In the genomic region with DNA sequence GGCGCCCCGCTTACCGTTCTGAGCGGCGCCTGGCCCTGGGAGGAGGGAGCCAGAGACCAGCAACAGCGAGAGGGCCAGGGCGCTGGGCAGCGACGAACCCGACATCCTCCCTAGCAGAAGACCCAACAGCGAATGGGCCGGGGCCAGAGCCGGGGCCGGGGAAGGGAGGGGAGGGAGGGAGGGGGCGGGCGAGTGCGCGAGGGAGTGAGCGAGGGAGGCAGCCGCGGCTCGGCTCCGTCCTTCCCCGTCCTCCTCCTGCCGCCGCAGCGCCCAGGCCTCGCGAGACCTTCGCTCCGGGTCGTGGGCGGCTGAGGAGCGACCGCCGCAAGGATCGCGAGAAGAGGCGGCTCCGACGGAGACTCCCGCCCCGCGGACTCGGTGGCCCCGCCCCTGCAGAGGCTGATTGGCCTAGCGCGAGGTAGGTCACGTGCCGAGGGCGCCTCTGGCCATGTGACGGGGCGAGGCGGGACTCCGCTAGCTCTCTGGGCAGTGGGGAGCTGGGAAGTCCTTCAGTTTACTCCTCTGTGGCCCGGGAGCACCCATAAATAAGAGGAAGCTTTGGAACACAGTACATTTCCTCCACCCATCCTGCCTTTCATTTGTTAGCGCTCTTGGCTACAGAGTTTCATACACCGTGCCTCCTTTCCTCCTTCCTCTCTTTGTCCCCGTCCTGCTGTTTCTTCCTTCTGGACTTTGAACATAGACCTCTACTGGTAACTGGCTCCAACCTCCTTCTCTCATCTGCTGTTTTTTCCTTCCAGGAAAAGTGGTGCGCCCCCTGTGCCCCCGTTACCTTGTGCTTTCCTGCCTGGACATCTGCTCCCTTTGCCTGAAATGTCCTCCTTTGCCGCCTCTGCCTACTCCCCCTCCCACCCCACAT, we compare ENCODE assay signal across 1 cellular context.
A peak's percentile ranks its signal among the peaks of the same experiment; 100 is the strongest.
TF ChIP-seq lines count a peak whose summit lies in the region.

A gene (minus strand): TSS at position 279 of the 880 bp plus-strand sequence. CDS start 174 bp downstream, at position 105.

TF ChIP-seq in HepG2, 621 proteins besides CTCF, POLR2A, EP300 and RAD21 (continued from another document and continues in another):
- TF ChIP-seq, protein P1, sequence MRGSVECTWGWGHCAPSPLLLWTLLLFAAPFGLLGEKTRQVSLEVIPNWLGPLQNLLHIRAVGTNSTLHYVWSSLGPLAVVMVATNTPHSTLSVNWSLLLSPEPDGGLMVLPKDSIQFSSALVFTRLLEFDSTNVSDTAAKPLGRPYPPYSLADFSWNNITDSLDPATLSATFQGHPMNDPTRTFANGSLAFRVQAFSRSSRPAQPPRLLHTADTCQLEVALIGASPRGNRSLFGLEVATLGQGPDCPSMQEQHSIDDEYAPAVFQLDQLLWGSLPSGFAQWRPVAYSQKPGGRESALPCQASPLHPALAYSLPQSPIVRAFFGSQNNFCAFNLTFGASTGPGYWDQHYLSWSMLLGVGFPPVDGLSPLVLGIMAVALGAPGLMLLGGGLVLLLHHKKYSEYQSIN (CRISPR knock-in tag; IDR thresholded peaks at IDR 0.05; ENCODE audit: borderline replicate concordance), result no peak
- TF ChIP-seq, protein P2, sequence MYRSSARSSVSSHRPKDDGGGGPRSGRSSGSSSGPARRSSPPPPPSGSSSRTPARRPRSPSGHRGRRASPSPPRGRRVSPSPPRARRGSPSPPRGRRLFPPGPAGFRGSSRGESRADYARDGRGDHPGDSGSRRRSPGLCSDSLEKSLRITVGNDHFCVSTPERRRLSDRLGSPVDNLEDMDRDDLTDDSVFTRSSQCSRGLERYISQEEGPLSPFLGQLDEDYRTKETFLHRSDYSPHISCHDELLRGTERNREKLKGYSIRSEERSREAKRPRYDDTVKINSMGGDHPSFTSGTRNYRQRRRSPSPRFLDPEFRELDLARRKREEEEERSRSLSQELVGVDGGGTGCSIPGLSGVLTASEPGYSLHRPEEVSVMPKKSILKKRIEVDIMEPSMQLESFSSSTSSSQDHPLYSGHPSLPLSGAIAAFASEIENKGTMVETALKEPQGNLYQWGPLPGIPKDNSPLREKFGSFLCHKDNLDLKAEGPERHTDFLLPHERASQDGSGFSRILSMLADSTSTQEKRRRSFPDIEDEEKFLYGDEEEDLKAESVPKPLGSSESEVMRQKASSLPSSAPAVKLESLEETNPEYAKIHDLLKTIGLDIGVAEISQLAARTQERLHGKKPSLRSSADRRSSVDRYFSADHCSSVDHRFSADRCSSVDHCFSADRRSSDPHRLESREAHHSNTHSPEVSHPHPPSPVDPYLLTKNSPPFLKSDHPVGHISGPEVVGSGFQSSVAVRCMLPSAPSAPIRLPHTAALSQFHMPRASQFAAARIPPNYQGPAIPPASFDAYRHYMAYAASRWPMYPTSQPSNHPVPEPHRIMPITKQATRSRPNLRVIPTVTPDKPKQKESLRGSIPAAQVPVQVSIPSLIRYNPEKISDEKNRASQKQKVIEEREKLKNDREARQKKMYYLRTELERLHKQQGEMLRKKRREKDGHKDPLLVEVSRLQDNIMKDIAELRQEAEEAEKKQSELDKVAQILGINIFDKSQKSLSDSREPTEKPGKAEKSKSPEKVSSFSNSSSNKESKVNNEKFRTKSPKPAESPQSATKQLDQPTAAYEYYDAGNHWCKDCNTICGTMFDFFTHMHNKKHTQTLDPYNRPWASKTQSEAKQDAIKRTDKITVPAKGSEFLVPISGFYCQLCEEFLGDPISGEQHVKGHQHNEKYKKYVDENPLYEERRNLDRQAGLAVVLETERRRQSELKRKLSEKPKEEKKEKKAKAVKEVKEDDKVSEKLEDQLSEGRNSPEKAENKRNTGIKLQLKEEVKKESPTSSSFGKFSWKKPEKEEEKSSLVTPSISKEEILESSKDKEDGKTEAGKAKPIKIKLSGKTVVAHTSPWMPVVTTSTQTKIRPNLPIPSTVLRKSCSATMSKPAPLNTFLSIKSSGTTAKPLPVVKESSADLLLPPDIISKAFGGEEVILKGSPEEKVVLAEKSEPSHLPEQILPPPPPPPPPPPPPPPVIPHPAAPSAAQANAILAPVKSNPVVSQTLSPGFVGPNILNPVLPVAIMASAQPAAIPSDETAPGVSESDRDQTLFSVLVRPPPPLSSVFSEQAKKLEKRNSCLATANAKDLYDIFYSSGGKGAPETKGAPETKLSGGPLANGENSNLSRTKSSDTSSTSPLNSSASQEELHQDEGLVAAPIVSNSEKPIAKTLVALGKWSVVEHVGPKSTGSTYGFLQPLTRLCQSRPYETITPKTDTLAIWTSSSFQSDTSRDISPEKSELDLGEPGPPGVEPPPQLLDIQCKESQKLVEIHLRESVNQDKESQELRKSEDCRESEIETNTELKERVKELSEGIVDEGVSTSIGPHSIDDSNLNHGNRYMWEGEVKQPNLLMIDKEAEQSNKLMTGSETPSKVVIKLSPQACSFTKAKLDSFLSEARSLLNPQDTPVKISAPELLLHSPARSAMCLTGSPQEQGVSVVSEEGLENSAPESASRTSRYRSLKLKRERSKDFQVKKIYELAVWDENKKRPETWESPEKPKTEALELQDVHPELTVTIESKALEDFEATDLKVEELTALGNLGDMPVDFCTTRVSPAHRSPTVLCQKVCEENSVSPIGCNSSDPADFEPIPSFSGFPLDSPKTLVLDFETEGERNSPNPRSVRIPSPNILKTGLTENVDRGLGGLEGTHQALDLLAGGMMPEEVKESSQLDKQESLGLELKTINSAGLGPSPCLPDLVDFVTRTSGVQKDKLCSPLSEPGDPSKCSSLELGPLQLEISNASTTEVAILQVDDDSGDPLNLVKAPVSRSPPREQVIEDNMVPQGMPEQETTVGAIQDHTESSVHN (CRISPR knock-in tag; IDR thresholded peaks at IDR 0.05), result no peak
- TF ChIP-seq TGIF2 (CRISPR knock-in tag; IDR thresholded peaks at IDR 0.05) (0 out of 2 replicates have a peak, but pooled peaks have one; percentile 47), HNRNPL (IDR thresholded peaks at IDR 0.05; ENCODE audit: low read depth, low read length) (no peak), FOXM1 (CRISPR knock-in tag; IDR thresholded peaks at IDR 0.05) (no peak), HNRNPLL (IDR thresholded peaks at IDR 0.05; ENCODE audit: low read depth, low read length, poor library complexity, severe bottlenecking) (peak; percentile 24), SIX4 (CRISPR knock-in tag; IDR thresholded peaks at IDR 0.05) (no peak), ZNF317 (CRISPR knock-in tag; IDR thresholded peaks at IDR 0.05) (peak; percentile 62; the same call in 1 of the 2 replicates), ZC3H13 (CRISPR knock-in tag; IDR thresholded peaks at IDR 0.05) (no peak), SMYD3 (CRISPR knock-in tag; IDR thresholded peaks at IDR 0.05) (no peak), SUZ12 (IDR thresholded peaks at IDR 0.05; ENCODE audit: low read depth, low read length) (no peak), PAX8 (CRISPR knock-in tag; IDR thresholded peaks at IDR 0.05; ENCODE audit: borderline replicate concordance) (no peak; the same call in 1 of the 2 replicates), EEA1 (CRISPR knock-in tag; IDR thresholded peaks at IDR 0.05; ENCODE audit: borderline replicate concordance) (no peak), SP2 (CRISPR knock-in tag; IDR thresholded peaks at IDR 0.05) (peak; percentile 68), ZNF567 (CRISPR knock-in tag; IDR thresholded peaks at IDR 0.05; ENCODE audit: borderline replicate concordance) (no peak), CHD4 (IDR thresholded peaks at IDR 0.05; ENCODE audit: borderline replicate concordance, low read length) (no peak), ETV5 (CRISPR knock-in tag; IDR thresholded peaks at IDR 0.05; ENCODE audit: borderline replicate concordance) (0 out of 2 replicates have a peak, but pooled peaks have one; percentile 17), ZNF816 (CRISPR knock-in tag; IDR thresholded peaks at IDR 0.05; ENCODE audit: borderline replicate concordance) (no peak), NFE2L1 (CRISPR knock-in tag; IDR thresholded peaks at IDR 0.05; ENCODE audit: borderline replicate concordance) (no peak), TAF1 (CRISPR knock-in tag; IDR thresholded peaks at IDR 0.05) (peak; percentile 92), ZNF326 (CRISPR knock-in tag; IDR thresholded peaks at IDR 0.05; ENCODE audit: borderline replicate concordance) (no peak), ZNF34 (CRISPR knock-in tag; IDR thresholded peaks at IDR 0.05; ENCODE audit: borderline replicate concordance) (no peak), ZNF335 (CRISPR knock-in tag; IDR thresholded peaks at IDR 0.05) (no peak), ZNF124 (CRISPR knock-in tag; IDR thresholded peaks at IDR 0.05) (peak; percentile 70; the same call in 1 of the 2 replicates), EED (CRISPR knock-in tag; IDR thresholded peaks at IDR 0.05) (no peak), ZNF30 (CRISPR knock-in tag; IDR thresholded peaks at IDR 0.05) (no peak), ZNF788 (CRISPR knock-in tag; IDR thresholded peaks at IDR 0.05; ENCODE audit: borderline replicate concordance) (peak; percentile 48; the same call in 1 of the 2 replicates)
- TF ChIP-seq, protein P3, sequence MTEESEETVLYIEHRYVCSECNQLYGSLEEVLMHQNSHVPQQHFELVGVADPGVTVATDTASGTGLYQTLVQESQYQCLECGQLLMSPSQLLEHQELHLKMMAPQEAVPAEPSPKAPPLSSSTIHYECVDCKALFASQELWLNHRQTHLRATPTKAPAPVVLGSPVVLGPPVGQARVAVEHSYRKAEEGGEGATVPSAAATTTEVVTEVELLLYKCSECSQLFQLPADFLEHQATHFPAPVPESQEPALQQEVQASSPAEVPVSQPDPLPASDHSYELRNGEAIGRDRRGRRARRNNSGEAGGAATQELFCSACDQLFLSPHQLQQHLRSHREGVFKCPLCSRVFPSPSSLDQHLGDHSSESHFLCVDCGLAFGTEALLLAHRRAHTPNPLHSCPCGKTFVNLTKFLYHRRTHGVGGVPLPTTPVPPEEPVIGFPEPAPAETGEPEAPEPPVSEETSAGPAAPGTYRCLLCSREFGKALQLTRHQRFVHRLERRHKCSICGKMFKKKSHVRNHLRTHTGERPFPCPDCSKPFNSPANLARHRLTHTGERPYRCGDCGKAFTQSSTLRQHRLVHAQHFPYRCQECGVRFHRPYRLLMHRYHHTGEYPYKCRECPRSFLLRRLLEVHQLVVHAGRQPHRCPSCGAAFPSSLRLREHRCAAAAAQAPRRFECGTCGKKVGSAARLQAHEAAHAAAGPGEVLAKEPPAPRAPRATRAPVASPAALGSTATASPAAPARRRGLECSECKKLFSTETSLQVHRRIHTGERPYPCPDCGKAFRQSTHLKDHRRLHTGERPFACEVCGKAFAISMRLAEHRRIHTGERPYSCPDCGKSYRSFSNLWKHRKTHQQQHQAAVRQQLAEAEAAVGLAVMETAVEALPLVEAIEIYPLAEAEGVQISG (CRISPR knock-in tag; IDR thresholded peaks at IDR 0.05), result peak; percentile 68
- TF ChIP-seq, protein P4, sequence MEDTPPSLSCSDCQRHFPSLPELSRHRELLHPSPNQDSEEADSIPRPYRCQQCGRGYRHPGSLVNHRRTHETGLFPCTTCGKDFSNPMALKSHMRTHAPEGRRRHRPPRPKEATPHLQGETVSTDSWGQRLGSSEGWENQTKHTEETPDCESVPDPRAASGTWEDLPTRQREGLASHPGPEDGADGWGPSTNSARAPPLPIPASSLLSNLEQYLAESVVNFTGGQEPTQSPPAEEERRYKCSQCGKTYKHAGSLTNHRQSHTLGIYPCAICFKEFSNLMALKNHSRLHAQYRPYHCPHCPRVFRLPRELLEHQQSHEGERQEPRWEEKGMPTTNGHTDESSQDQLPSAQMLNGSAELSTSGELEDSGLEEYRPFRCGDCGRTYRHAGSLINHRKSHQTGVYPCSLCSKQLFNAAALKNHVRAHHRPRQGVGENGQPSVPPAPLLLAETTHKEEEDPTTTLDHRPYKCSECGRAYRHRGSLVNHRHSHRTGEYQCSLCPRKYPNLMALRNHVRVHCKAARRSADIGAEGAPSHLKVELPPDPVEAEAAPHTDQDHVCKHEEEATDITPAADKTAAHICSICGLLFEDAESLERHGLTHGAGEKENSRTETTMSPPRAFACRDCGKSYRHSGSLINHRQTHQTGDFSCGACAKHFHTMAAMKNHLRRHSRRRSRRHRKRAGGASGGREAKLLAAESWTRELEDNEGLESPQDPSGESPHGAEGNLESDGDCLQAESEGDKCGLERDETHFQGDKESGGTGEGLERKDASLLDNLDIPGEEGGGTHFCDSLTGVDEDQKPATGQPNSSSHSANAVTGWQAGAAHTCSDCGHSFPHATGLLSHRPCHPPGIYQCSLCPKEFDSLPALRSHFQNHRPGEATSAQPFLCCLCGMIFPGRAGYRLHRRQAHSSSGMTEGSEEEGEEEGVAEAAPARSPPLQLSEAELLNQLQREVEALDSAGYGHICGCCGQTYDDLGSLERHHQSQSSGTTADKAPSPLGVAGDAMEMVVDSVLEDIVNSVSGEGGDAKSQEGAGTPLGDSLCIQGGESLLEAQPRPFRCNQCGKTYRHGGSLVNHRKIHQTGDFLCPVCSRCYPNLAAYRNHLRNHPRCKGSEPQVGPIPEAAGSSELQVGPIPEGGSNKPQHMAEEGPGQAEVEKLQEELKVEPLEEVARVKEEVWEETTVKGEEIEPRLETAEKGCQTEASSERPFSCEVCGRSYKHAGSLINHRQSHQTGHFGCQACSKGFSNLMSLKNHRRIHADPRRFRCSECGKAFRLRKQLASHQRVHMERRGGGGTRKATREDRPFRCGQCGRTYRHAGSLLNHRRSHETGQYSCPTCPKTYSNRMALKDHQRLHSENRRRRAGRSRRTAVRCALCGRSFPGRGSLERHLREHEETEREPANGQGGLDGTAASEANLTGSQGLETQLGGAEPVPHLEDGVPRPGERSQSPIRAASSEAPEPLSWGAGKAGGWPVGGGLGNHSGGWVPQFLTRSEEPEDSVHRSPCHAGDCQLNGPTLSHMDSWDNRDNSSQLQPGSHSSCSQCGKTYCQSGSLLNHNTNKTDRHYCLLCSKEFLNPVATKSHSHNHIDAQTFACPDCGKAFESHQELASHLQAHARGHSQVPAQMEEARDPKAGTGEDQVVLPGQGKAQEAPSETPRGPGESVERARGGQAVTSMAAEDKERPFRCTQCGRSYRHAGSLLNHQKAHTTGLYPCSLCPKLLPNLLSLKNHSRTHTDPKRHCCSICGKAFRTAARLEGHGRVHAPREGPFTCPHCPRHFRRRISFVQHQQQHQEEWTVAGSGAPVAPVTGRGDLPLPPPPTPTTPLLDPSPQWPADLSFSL (CRISPR knock-in tag; IDR thresholded peaks at IDR 0.05), result no peak
- TF ChIP-seq, protein P5, sequence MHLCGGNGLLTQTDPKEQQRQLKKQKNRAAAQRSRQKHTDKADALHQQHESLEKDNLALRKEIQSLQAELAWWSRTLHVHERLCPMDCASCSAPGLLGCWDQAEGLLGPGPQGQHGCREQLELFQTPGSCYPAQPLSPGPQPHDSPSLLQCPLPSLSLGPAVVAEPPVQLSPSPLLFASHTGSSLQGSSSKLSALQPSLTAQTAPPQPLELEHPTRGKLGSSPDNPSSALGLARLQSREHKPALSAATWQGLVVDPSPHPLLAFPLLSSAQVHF (CRISPR knock-in tag; IDR thresholded peaks at IDR 0.05), result no peak
- TF ChIP-seq, protein P6, sequence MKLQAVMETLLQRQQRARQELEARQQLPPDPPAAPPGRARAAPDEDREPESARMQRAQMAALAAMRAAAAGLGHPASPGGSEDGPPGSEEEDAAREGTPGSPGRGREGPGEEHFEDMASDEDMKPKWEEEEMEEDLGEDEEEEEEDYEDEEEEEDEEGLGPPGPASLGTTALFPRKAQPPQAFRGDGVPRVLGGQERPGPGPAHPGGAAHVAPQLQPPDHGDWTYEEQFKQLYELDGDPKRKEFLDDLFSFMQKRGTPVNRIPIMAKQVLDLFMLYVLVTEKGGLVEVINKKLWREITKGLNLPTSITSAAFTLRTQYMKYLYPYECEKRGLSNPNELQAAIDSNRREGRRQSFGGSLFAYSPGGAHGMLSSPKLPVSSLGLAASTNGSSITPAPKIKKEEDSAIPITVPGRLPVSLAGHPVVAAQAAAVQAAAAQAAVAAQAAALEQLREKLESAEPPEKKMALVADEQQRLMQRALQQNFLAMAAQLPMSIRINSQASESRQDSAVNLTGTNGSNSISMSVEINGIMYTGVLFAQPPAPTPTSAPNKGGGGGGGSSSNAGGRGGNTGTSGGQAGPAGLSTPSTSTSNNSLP (IDR thresholded peaks at IDR 0.05; ENCODE audit: low read depth, low read length), result no peak
